8 cellular contexts compared by ENCODE assay signal in the genomic region with DNA sequence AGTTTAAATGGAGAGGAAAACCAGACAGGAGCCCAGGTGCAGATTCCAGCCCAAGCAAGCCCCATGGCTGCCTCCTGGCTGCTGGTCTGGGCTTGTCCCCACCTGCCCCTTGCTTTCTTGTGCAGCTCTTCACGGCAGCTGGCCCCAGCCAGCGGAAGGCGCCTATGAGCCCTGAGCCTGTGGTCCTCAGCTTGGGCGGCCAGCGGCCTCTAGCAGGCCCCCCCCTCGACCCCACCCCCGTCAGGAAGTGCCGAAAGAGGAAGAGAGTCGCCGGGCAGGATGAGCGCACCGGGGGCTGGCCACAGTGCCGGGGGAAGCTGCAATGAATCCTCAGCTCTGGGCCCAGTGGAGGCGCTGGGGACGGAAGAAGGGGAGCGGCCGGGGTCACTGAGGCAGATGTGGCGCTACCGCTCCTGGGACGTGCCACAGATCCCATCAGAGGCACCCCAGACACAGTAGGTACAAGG. TPM values are rescaled to one million over a fixed set of nuclear protein-coding genes. Genes with fewer than 3 reads are reported as not detected.
DNase-seq lines count a peak whose midpoint lies in the region; ATAC-seq and TF ChIP-seq lines count a peak whose summit lies in the region.

No MANE protein-coding gene starts in this region.

- peaks cover 6% of the 10 kb centered on the region for H3K36me3 Mint-ChIP-seq in MCF 10A (ENCODE audit: insufficient read depth, unreplicated experiment)
- H3K36me3 Mint-ChIP-seq in mesothelial cell of epicardium = no peaks in the 10 kb centered on the region

- H3K36me3 ChIP-seq in PC-3 (ENCODE audit: low read depth, low read length) = no peaks in the 10 kb centered on the region

- H3K27me3 ChIP-seq in PC-3 (ENCODE audit: low read length) = no peaks in the 10 kb centered on the region

- no peak overlapping the region for H3K9ac ChIP-seq in PC-3 (ENCODE audit: low read length)

- H3K27me3 Mint-ChIP-seq in MCF 10A (ENCODE audit: insufficient read depth, unreplicated experiment) = no peaks in the 10 kb centered on the region
- H3K27me3 Mint-ChIP-seq in mesothelial cell of epicardium (ENCODE audit: low read depth) = no peaks in the 10 kb centered on the region

- intact Hi-C loops in MCF 10A (cut with micrococcal nuclease) (no loop called here), PC-3 (cut with micrococcal nuclease) (no loop called here)

- H3K4me3 Mint-ChIP-seq in MCF 10A (ENCODE audit: unreplicated experiment) = peak overlapping the region; percentile 47
- H3K4me3 Mint-ChIP-seq in mesothelial cell of epicardium = peak overlapping the region; percentile 49

- peaks cover 32% of the 10 kb centered on the region for H3K4me1 Mint-ChIP-seq in MCF 10A (ENCODE audit: insufficient read depth, unreplicated experiment)
- H3K4me1 Mint-ChIP-seq in mesothelial cell of epicardium = peaks cover 50% of the 10 kb centered on the region

- H3K9me2 ChIP-seq in PC-3 (replicated peaks; ENCODE audit: low read length) = no peaks in the 10 kb centered on the region

- DNase-seq in GDM1 (lab: John Stamatoyannopoulos, UW) (peak; percentile 86), NCI-H187 treated with DMSO at 0.1 percent for 48 hours (lab: John Stamatoyannopoulos, UW) (peak; percentile 33), MCF 10A (ENCODE audit: unreplicated experiment) (peak; percentile 49), mesothelial cell of epicardium (ENCODE audit: low spot score in 2 of 2, unreplicated experiment in 2 of 2) (no peak), HUDEP-2 (lab: John Stamatoyannopoulos, UW; ENCODE audit: unreplicated experiment in 76 of 76) (no peak), PC-3 (no peak), dedifferentiated amniotic fluid mesenchymal stem cell (ENCODE audit: extremely low spot score) (no peak)
- no peak for DNase-seq in activated effector memory CD4-positive, alpha-beta T cell treated with Interleukin-2 at 50 U/mL for 16 hours

- H3K4me1 ChIP-seq in PC-3 (ENCODE audit: insufficient read depth, low read length) = peaks cover 12% of the 10 kb centered on the region

- TF ChIP-seq CTCF in MCF 10A (IDR thresholded peaks at IDR 0.05; ENCODE audit: unreplicated experiment) (no peak), mesothelial cell of epicardium (IDR thresholded peaks at IDR 0.05; ENCODE audit: unreplicated experiment) (no peak), PC-3 (conservative IDR thresholded peaks at IDR 0.05; ENCODE audit: low read depth, low read length) (no peak)

- no peaks in the 10 kb centered on the region for H4K20me1 ChIP-seq in PC-3 (ENCODE audit: low read length)

- BruUV-seq in MCF 10A (replicated peaks; lab: Mats Ljungman, UMichigan) (no TSS peak), PC-3 (replicated peaks; lab: Mats Ljungman, UMichigan) (no TSS peak)

- CTCF ChIA-PET in MCF 10A (lab: Yijun Ruan, JAX) = interaction anchor here (0.6 to 2.4 kb wide), 7 partner anchors 9 to 322 kb away, joined by 3 to 12 read pairs (median 4); no protein-coding TSS in a partner anchor
- CTCF ChIA-PET in PC-3 (lab: Charles Lee) = no interaction called here

- ATAC-seq in PC-3 = no peak

- H3K79me2 ChIP-seq in PC-3 (ENCODE audit: low read length) = peaks cover 26% of the 10 kb centered on the region

- H3F3A ChIP-seq in PC-3 (ENCODE audit: low read length, unreplicated experiment) = no peaks in the 10 kb centered on the region

- H3K9me3 Mint-ChIP-seq in MCF 10A (ENCODE audit: unreplicated experiment) = no peaks in the 10 kb centered on the region
- H3K9me3 Mint-ChIP-seq in mesothelial cell of epicardium = no peaks in the 10 kb centered on the region

- no peaks in the 10 kb centered on the region for H3K9me3 ChIP-seq in PC-3 (ENCODE audit: low read length)

- no peak overlapping the region for H3K27ac ChIP-seq in PC-3 (ENCODE audit: low read length)

- no peak overlapping the region for H3K4me2 ChIP-seq in PC-3 (ENCODE audit: low read length)

- H2AFZ ChIP-seq in PC-3 (ENCODE audit: low read length) = no peak overlapping the region

- no peak overlapping the region for H3K4me3 ChIP-seq in PC-3 (ENCODE audit: low read length)

- H3K27ac Mint-ChIP-seq in MCF 10A (ENCODE audit: low read depth, unreplicated experiment) = peak overlapping the region; percentile 9
- H3K27ac Mint-ChIP-seq in mesothelial cell of epicardium = peak overlapping the region; percentile 61

- POLR2A ChIA-PET in MCF 10A (lab: Yijun Ruan, JAX) (interaction anchor here (0.6 to 1.2 kb wide), 6 partner anchors 8 to 372 kb away, joined by 3 to 5 read pairs (median 4); no protein-coding TSS in a partner anchor), PC-3 (lab: Charles Lee; ENCODE audit: unreplicated experiment) (no interaction called here)

RNA-seq across cellular contexts. Expression of gene DGKZ, which starts 2.1 kb away (rescaled TPM):
- total RNA-seq in MCF 10A (2022) (52.8 and 57.9 TPM in 2 replicates), mesothelial cell of epicardium (46.3 to 50.6 TPM (median 46.5 TPM) in 3 replicates), PC-3 (2014; rRNA removed) (70.2 and 91.0 TPM in 2 replicates)

RNA-seq across cellular contexts. Expression of gene MDK, which starts 36.3 kb away (rescaled TPM):
- total RNA-seq in MCF 10A (2022) (0.49 and 1.8 TPM in 2 replicates), mesothelial cell of epicardium (1,547 to 1,604 TPM (median 1,586 TPM) in 3 replicates), PC-3 (2014; rRNA removed) (184 and 232 TPM in 2 replicates)

RNA-seq across cellular contexts. Expression of gene CHRM4, which starts 46.4 kb away (rescaled TPM):
- total RNA-seq in MCF 10A (2022) (not detected in 2 replicates), mesothelial cell of epicardium (0.42 to 0.68 TPM (median 0.51 TPM) in 3 replicates), PC-3 (2014; rRNA removed) (not detected in 2 replicates)

Comparison
In these comparisons a context has a peak if more than half of its experiments do, and no peak if none do; other contexts are left out.
1. DNase-seq: peak in GDM1 (single experiment), NCI-H187 treated with DMSO at 0.1 percent for 48 hours (single experiment) and MCF 10A (single experiment); none in mesothelial cell of epicardium (0 of 2), HUDEP-2 (0 of 76), activated effector memory CD4-positive, alpha-beta T cell treated with Interleukin-2 at 50 U/mL for 16 hours (single experiment), PC-3 (single experiment) and dedifferentiated amniotic fluid mesenchymal stem cell (single experiment).
2. RNA of gene MDK, which starts 36.3 kb away (total RNA-seq): 1,547 to 1,604 TPM in mesothelial cell of epicardium and 184 to 232 TPM in PC-3; 0.49 to 1.8 TPM in MCF 10A; every median in the first group is over 10 times any median in the second.